Comparison of ENCODE assay signal across 1 cellular context in genomic region chr1:76868916-76869315, GRCh38.
TF ChIP-seq lines count a peak whose summit lies in the region.

No MANE protein-coding gene starts in this region.

TF ChIP-seq in K562, 482 proteins besides CTCF, POLR2A, EP300 and RAD21 (continued from another document):
- TF ChIP-seq RREB1 (CRISPR knock-in tag; IDR thresholded peaks at IDR 0.05) (no peak), HSF4 (CRISPR knock-in tag; IDR thresholded peaks at IDR 0.05; ENCODE audit: borderline replicate concordance) (no peak), PTTG1 (tag; IDR thresholded peaks at IDR 0.05; ENCODE audit: low read depth) (no peak), ZNF146 (CRISPR knock-in tag; IDR thresholded peaks at IDR 0.05; ENCODE audit: unreplicated experiment) (no peak), EHMT2 (IDR thresholded peaks at IDR 0.05) (no peak), MAFF (IDR thresholded peaks at IDR 0.05; ENCODE audit: low read length) (no peak), SMAD4 (CRISPR knock-in tag; conservative IDR thresholded peaks at IDR 0.05) (no peak), MAFG (tag; conservative IDR thresholded peaks at IDR 0.05) (no peak), CREB5 (CRISPR knock-in tag; IDR thresholded peaks at IDR 0.05) (no peak), MLLT1 (IDR thresholded peaks at IDR 0.05) (no peak), HIVEP1 (CRISPR knock-in tag; IDR thresholded peaks at IDR 0.05) (no peak), ZNF445 (CRISPR knock-in tag; IDR thresholded peaks at IDR 0.05; ENCODE audit: low read depth) (no peak), JUND (IDR thresholded peaks at IDR 0.05; ENCODE audit: borderline replicate concordance, low read depth, low read length) (no peak), JUND (tag; IDR thresholded peaks at IDR 0.05; ENCODE audit: borderline replicate concordance, low read depth, low read length) (no peak), THAP12 (CRISPR knock-in tag; IDR thresholded peaks at IDR 0.05) (no peak), PHB (CRISPR knock-in tag; IDR thresholded peaks at IDR 0.05) (no peak), RBFOX2 (IDR thresholded peaks at IDR 0.05; ENCODE audit: low read depth, low read length) (no peak), DLX4 (CRISPR knock-in tag; IDR thresholded peaks at IDR 0.05) (no peak)
